ENCODE assay signal across 17 cellular contexts in the genomic region with DNA sequence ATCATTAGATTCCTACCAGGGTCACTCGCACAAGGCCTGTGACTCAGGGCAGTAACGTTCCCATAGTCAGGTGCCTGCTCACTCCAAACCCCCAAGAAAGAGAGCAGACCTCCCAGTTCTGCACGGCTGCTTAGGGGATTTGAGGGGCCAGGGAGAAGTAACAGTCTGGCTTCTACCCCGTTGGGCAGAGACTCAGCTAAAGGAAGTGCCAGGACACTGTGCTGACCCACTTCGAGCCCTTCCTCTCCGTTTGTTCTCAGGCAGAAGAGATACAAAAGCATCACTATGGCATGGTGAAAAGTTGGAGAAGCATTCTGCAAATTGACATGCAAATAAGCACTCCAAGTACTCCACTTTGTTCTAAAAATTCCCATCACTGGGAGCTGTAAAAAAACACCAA.
DNase-seq lines count a peak whose midpoint lies in the region; ATAC-seq lines count a peak whose summit lies in the region.
"Had no signal": no experiment of that assay in that cellular context is flagged by ENCODE, and none has a peak within 500 bp of the region (broad histone marks: within the 10 kb centered on the region; RNA-seq: fewer than 3 reads in every experiment).

No MANE protein-coding gene starts in this region.

- no peaks in the 10 kb centered on the region for H3K36me3 ChIP-seq in NT2/D1 (ENCODE audit: insufficient read depth, insufficient read length, low read length)
- H3K36me3 ChIP-seq: HAP-1 had no signal

- H3K9me3 ChIP-seq in NT2/D1 (ENCODE audit: insufficient read depth, low read length): no peaks in the 10 kb centered on the region
- H3K9me3 ChIP-seq: HAP-1 had no signal

- H3K27ac ChIP-seq in cingulate gyrus (ENCODE audit: low read depth, low read length) (peak overlapping the region; percentile 67), layer of hippocampus (ENCODE audit: low read depth, low read length) (peak overlapping the region; percentile 72), temporal lobe (ENCODE audit: low read depth, low read length) (peak overlapping the region; percentile 50)
- H3K27ac ChIP-seq: SK-N-MC had no signal

- ATAC-seq in HG02571 (IDR thresholded peaks at IDR 0.05; ENCODE audit: unreplicated experiment): no peak

- H3K9ac ChIP-seq in NT2/D1 (ENCODE audit: insufficient read length, low read depth): no peak overlapping the region

- H3K27me3 ChIP-seq in NT2/D1 (ENCODE audit: insufficient read depth, insufficient read length): no peaks in the 10 kb centered on the region
- no peaks in the 10 kb centered on the region for H3K27me3 ChIP-seq in layer of hippocampus (ENCODE audit: control insufficient read depth, insufficient read depth, low read length)

- no peaks in the 10 kb centered on the region for H3K4me1 ChIP-seq in NT2/D1 (ENCODE audit: insufficient read depth, insufficient read length)

- peak; percentile 28 for DNase-seq in NT2/D1 (ENCODE audit: low read depth, low spot score)
- no peak for DNase-seq in stimulated activated CD8-positive, alpha-beta memory T cell treated with anti-CD3 and anti-CD28 coated beads, Interleukin-4, amount 100 ng/mL, for 48 hours
- DNase-seq in AG08396 (ENCODE audit: low spot score): no peak
- DNase-seq in NCI-H1436 treated with DMSO at 0.1 percent for 48 hours (lab: John Stamatoyannopoulos, UW): no peak
- DNase-seq: AML-193; Calu3; CD4-positive, alpha-beta T cell; DMS53; NCI-H1417; NCI-H1930; Right ventricle myocardium superior had no signal

- H3K4me3 ChIP-seq in NT2/D1 (ENCODE audit: insufficient read length, low read depth): no peak overlapping the region
- H3K4me3 ChIP-seq: HAP-1, SK-N-MC had no signal
